9 cellular contexts compared by ENCODE assay signal in the genomic region with DNA sequence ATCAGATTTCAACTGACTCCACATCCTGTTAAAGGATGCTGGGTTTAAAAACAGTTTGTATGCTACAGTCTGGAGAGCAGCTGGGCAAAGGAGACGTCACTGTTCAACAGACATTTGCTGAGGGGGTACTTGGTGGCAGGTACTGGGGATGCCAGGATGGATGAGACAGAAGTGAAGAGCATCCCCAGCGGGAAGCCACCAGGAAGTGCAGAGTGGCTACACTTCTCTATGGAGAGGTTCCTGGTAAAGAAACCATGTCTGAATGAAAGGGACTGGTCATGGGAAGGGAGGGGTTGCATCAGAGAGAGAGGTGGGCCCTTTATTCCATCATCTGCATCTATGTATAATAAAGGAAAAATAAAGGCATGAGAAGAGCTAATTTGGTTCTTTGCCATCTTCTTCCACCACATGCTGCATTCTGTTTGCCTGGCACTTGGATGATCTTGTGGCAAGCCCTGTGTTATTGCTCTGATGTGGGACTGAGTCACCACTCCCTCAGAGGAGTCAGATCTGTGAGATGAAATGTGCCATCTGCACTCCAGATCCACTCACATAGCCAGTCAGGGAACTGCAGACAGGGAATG.
A peak's percentile ranks its signal among the peaks of the same experiment; 100 is the strongest.
DNase-seq lines count a peak whose midpoint lies in the region; FAIRE-seq and TF ChIP-seq lines count a peak whose summit lies in the region.
"Had no signal": no experiment of that assay in that cellular context is flagged by ENCODE, and none has a peak within 500 bp of the region (broad histone marks: within the 10 kb centered on the region; RNA-seq: fewer than 3 reads in every experiment).

No MANE protein-coding gene starts in this region.

- H3K36me3 Mint-ChIP-seq in activated T-helper 2 cell treated with anti-CD3 and anti-CD28 coated beads, Interferon-gamma antibody, Interleukin-2, Interleukin-4, amounts not matched to agents 10 μg/mL and 5 μg/mL and 100 μg/mL, durations not matched to agents 14 hours and 24 hours and 36 hours (ENCODE audit: low read depth): no peaks in the 10 kb centered on the region

- peaks cover 40% of the 10 kb centered on the region for H3K4me1 ChIP-seq in BLaER1
- H3K4me1 ChIP-seq in H1 (replicated peaks in 1 of 4; ENCODE audit: control insufficient read depth in 3 of 4, insufficient read depth in 4 of 4, low read length in 3 of 4): 0 out of 7 replicates have a peak, but pooled peaks cover 0 to 2% (median 0%) of the 10 kb centered on the region in 4 experiments
- peaks cover 0 to 27% (median 17%) of the 10 kb centered on the region in 4 donors for H3K4me1 ChIP-seq in sigmoid colon

- no peaks in the 10 kb centered on the region for H3K4me1 Mint-ChIP-seq in activated T-helper 2 cell treated with anti-CD3 and anti-CD28 coated beads, Interferon-gamma antibody, Interleukin-2, Interleukin-4, amounts not matched to agents 10 μg/mL and 5 μg/mL and 100 μg/mL, durations not matched to agents 14 hours and 24 hours and 36 hours (ENCODE audit: low read depth)

- H3K4me2 ChIP-seq in BLaER1: peak overlapping the region; percentile 58
- no peak overlapping the region for H3K4me2 ChIP-seq in H1 (ENCODE audit: insufficient read depth in 1 of 2, low read depth in 2 of 2, low read length in 2 of 2)
- H3K4me2 ChIP-seq: KMS-11 had no signal

- H3K23me2 ChIP-seq in H1 (ENCODE audit: low read depth, low read length): no peaks in the 10 kb centered on the region

- no peak for TF ChIP-seq EP300 in H1 (IDR thresholded peaks at IDR 0.05; ENCODE audit: borderline replicate concordance in 1 of 2, low read depth in 2 of 2, low read length in 2 of 2)
- TF ChIP-seq EP300 in sigmoid colon (IDR thresholded peaks at IDR 0.05): no peak

- H4K20me1 ChIP-seq in BLaER1 (no peaks in the 10 kb centered on the region), H1 (replicated peaks in 1 of 2; ENCODE audit: control insufficient read depth in 1 of 2, insufficient read depth in 2 of 2, low read length in 2 of 2) (no peaks in the 10 kb centered on the region)

- no peak overlapping the region for H2BK12ac ChIP-seq in H1 (ENCODE audit: low read depth, low read length)

- H3K79me1 ChIP-seq in H1 (ENCODE audit: low read depth, low read length): no peaks in the 10 kb centered on the region

- H3K9me3 ChIP-seq in BLaER1 (peaks cover 28% of the 10 kb centered on the region), H1 (ENCODE audit: insufficient read depth in 2 of 2, low read depth in 1 of 2, low read length in 1 of 2) (0 out of 4 replicates have a peak, but pooled peaks cover 0 to 3% of the 10 kb centered on the region in 2 experiments), sigmoid colon (no peaks in the 10 kb centered on the region)

- H3K27me3 ChIP-seq in BLaER1 (no peaks in the 10 kb centered on the region), H1 (replicated peaks in 1 of 4; ENCODE audit: control insufficient read depth in 3 of 4, extremely low read depth in 1 of 4, insufficient read depth in 3 of 4, low read length in 3 of 4) (no peaks in the 10 kb centered on the region), sigmoid colon (no peaks in the 10 kb centered on the region)

- H3K23ac ChIP-seq in H1 (ENCODE audit: insufficient read length): peak overlapping the region; percentile 23

- no peak for TF ChIP-seq CTCF in H1 (IDR thresholded peaks at IDR 0.05; ENCODE audit: control extremely low read depth in 1 of 3, insufficient read depth in 1 of 3, low read depth in 1 of 3, low read length in 3 of 3)
- no peak for TF ChIP-seq CTCF in sigmoid colon (IDR thresholded peaks at IDR 0.05)

- H4K8ac ChIP-seq in H1 (ENCODE audit: extremely low read depth, insufficient read depth, low read length): no peak overlapping the region

- H2BK120ac ChIP-seq in H1 (replicated peaks; ENCODE audit: low read depth, low read length): no peak overlapping the region

- TF ChIP-seq POLR2A in H1 (IDR thresholded peaks at IDR 0.05; ENCODE audit: control extremely low read depth in 1 of 2, low read depth in 2 of 2, low read length in 2 of 2) (no peak), sigmoid colon (IDR thresholded peaks at IDR 0.05) (no peak)

- H3K14ac ChIP-seq in H1 (ENCODE audit: insufficient read length): no peak overlapping the region

- H3K27ac Mint-ChIP-seq in activated T-helper 2 cell treated with anti-CD3 and anti-CD28 coated beads, Interferon-gamma antibody, Interleukin-2, Interleukin-4, amounts not matched to agents 10 μg/mL and 5 μg/mL and 100 μg/mL, durations not matched to agents 14 hours and 24 hours and 36 hours: no peak overlapping the region

- H2BK20ac ChIP-seq in H1 (ENCODE audit: low read length): no peak overlapping the region

- no peak overlapping the region for H3K4me3 Mint-ChIP-seq in activated T-helper 2 cell treated with anti-CD3 and anti-CD28 coated beads, Interferon-gamma antibody, Interleukin-2, Interleukin-4, amounts not matched to agents 10 μg/mL and 5 μg/mL and 100 μg/mL, durations not matched to agents 14 hours and 24 hours and 36 hours (ENCODE audit: low read depth)

- CTCF ChIA-PET in H1 (lab: Charles Lee; ENCODE audit: partially characterized antibody): interaction anchor here (0.9 to 1.5 kb wide), 2 partner anchors 17 to 180 kb away, joined by 4 to 5 read pairs; no protein-coding TSS in a partner anchor

- no peak overlapping the region for H3K56ac ChIP-seq in H1 (replicated peaks; ENCODE audit: insufficient read length, low read depth, low read length)

- no peak overlapping the region for H4K5ac ChIP-seq in H1 (ENCODE audit: insufficient read length, low read depth, low read length)

- intact Hi-C loops in activated T-helper 2 cell treated with anti-CD3 and anti-CD28 coated beads, Interferon-gamma antibody, Interleukin-2, Interleukin-4, amounts not matched to agents 10 μg/mL and 5 μg/mL and 100 μg/mL, durations not matched to agents 14 hours and 24 hours and 36 hours (cut with micrococcal nuclease): no loop called here
- intact Hi-C loops in sigmoid colon (cut with DNase I): loop anchor here (5.0 kb wide), 1 partner anchor 316 kb away; the partner anchor contains the start of gene SHROOM3

- no peak overlapping the region for H3K4me3 ChIP-seq in BLaER1
- H3K4me3 ChIP-seq in H1 (ENCODE audit: extremely low read depth in 1 of 4, insufficient read depth in 2 of 4, low read depth in 3 of 4, low read length in 4 of 4): no peak overlapping the region
- no peak overlapping the region for H3K4me3 ChIP-seq in sigmoid colon

- WGBS in H1 (ENCODE audit: extremely low coverage in 1 of 2, insufficient coverage in 1 of 2, insufficient read length in 1 of 2, insufficient replicate concordance in 2 of 2, low coverage in 1 of 2, low lambda C conversion rate in 2 of 2, missing lambda C conversion rate in 1 of 2), 2 experiments: 84% methylated on average over 2 of the region's 2 CpGs; no CpG with 5 or more reads in 1 of the 2 experiments
- WGBS in sigmoid colon, 2 donors: 49 to 71% methylated on average over 2 of the region's 2 CpGs

- no peak overlapping the region for H2AFZ ChIP-seq in H1 (ENCODE audit: low read length)

- no peak overlapping the region for H4K91ac ChIP-seq in H1 (replicated peaks; ENCODE audit: insufficient read length, low read length)

- no peak overlapping the region for H3K18ac ChIP-seq in H1 (ENCODE audit: extremely low read depth, low read length)

- DNase-seq in M059J (ENCODE audit: low read depth): peak; percentile 95
- no peak for DNase-seq in H1 (ENCODE audit: low read depth in 1 of 2, low spot score in 2 of 2)
- DNase-seq in myocyte (ENCODE audit: low read depth): peak; percentile 96
- no peak for DNase-seq in NCI-H2081 (lab: John Stamatoyannopoulos, UW)
- DNase-seq in frontal cortex (ENCODE audit: low spot score in 2 of 2): no peak
- DNase-seq in activated T-helper 2 cell treated with anti-CD3 and anti-CD28 coated beads, Interferon-gamma antibody, Interleukin-2, Interleukin-4, amounts not matched to agents 10 μg/mL and 5 μg/mL and 100 μg/mL, durations not matched to agents 14 hours and 24 hours and 36 hours (ENCODE audit: low spot score): no peak
- DNase-seq in sigmoid colon: no peak

- H2BK5ac ChIP-seq in H1 (ENCODE audit: low read depth, low read length): no peak overlapping the region

- peak overlapping the region; percentile 53 for H3K27ac ChIP-seq in BLaER1
- H3K27ac ChIP-seq in H1 (ENCODE audit: low read depth, low read length): no peak overlapping the region
- H3K27ac ChIP-seq in sigmoid colon: peak overlapping the region in 2 of 4 donors; percentile 55 to 57
- H3K27ac ChIP-seq: KMS-11 had no signal

- TF ChIP-seq RAD21 in H1 (IDR thresholded peaks at IDR 0.05 in 1 of 2, conservative IDR thresholded peaks at IDR 0.05 in 1 of 2; ENCODE audit: low read depth in 2 of 2, low read length in 2 of 2): no peak

- POLR2A ChIA-PET in H1 (lab: Charles Lee; ENCODE audit: partially characterized antibody): no interaction called here

- peaks cover 35% of the 10 kb centered on the region for H3K27me3 Mint-ChIP-seq in activated T-helper 2 cell treated with anti-CD3 and anti-CD28 coated beads, Interferon-gamma antibody, Interleukin-2, Interleukin-4, amounts not matched to agents 10 μg/mL and 5 μg/mL and 100 μg/mL, durations not matched to agents 14 hours and 24 hours and 36 hours (ENCODE audit: low read depth)

- no peak overlapping the region for H2AK5ac ChIP-seq in H1 (ENCODE audit: low read depth, low read length)

- H3K4ac ChIP-seq in H1 (replicated peaks; ENCODE audit: insufficient read length, low read depth, low read length): no peak overlapping the region

- H3K9ac ChIP-seq in BLaER1: no peak overlapping the region; the same call in 1 of the 2 replicates
- no peak overlapping the region for H3K9ac ChIP-seq in H1 (replicated peaks in 1 of 4; ENCODE audit: extremely low read depth in 1 of 4, low read depth in 3 of 4, low read length in 3 of 4)
- H3K9ac ChIP-seq: KMS-11 had no signal

- no peaks in the 10 kb centered on the region for H3K79me2 ChIP-seq in H1 (ENCODE audit: control insufficient read depth in 1 of 2, insufficient read depth in 2 of 2, low read length in 2 of 2)

- peaks cover 10% of the 10 kb centered on the region for H3K9me3 Mint-ChIP-seq in activated T-helper 2 cell treated with anti-CD3 and anti-CD28 coated beads, Interferon-gamma antibody, Interleukin-2, Interleukin-4, amounts not matched to agents 10 μg/mL and 5 μg/mL and 100 μg/mL, durations not matched to agents 14 hours and 24 hours and 36 hours

- H2BK15ac ChIP-seq in H1 (ENCODE audit: low read length): no peak overlapping the region

- FAIRE-seq in H1 (lab: Jason Lieb, UNC) (no peak), frontal cortex (lab: Jason Lieb, UNC) (no peak)

- H3K36me3 ChIP-seq in BLaER1 (peaks cover 82% of the 10 kb centered on the region), H1 (ENCODE audit: control insufficient read depth in 2 of 4, insufficient read depth in 4 of 4, low read length in 3 of 4) (peaks cover 2 to 50% (median 25%) of the 10 kb centered on the region in 4 experiments; a peak in 6 of 8 replicates), sigmoid colon (peaks cover 0 to 17% (median 8%) of the 10 kb centered on the region in 4 donors)

TF ChIP-seq in H1, 55 proteins besides CTCF, POLR2A, EP300 and RAD21 (continues in another document):
- TF ChIP-seq BCL11A (IDR thresholded peaks at IDR 0.05; ENCODE audit: low read depth in 2 of 2, low read length in 2 of 2): no peak
- no peak for TF ChIP-seq SIRT6 (IDR thresholded peaks at IDR 0.05; ENCODE audit: low read length)
- TF ChIP-seq SRF (IDR thresholded peaks at IDR 0.05; ENCODE audit: low read depth, low read length): no peak
- TF ChIP-seq CTBP2 (IDR thresholded peaks at IDR 0.05; ENCODE audit: borderline replicate concordance, insufficient read depth, insufficient read length, low read length): no peak
- TF ChIP-seq TEAD4 (IDR thresholded peaks at IDR 0.05; ENCODE audit: low read depth, low read length): no peak

Comparison
In these comparisons a context has a peak if more than half of its experiments do, and no peak if none do; other contexts are left out.
1. DNase-seq: peak in M059J (single experiment) and myocyte (single experiment); none in H1 (0 of 2), NCI-H2081 (0 of 2), frontal cortex (0 of 2), activated T-helper 2 cell treated with anti-CD3 and anti-CD28 coated beads, Interferon-gamma antibody, Interleukin-2, Interleukin-4, amounts not matched to agents 10 μg/mL and 5 μg/mL and 100 μg/mL, durations not matched to agents 14 hours and 24 hours and 36 hours (single experiment) and sigmoid colon (single experiment).